In the genomic region with DNA sequence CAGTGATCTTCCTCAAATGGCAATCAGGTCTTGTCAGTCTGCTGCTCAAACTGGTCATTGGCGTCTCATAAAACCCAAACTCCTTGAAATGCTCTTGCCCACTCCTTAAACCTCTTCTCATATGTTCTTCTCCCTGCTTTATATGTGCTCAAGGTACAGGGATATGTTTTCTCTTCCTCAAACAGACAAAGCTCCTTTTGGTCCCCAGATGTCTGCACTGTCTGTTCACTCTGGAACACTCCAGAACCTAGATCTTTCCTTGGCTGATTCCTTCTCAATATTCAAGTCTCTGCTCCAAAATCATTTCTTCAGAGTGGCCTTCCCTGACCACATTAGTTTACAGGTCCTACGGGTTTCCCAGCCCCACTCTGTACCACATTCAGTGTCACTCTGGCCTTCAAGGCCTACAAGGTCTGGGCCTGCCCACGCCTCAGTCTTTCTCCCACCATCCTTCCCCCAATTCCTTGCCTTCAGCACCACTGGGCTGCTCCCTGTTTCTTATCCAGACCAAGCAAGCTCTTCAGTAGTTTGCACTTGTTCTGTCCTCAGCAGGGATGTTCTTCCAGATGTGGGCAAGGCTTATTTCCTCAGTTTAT, we compare ENCODE assay signal across 1 cellular context.
TF ChIP-seq lines count a peak whose summit lies in the region.

No MANE protein-coding gene starts in this region.

TF ChIP-seq in HEK293T, 16 proteins besides CTCF, POLR2A, EP300 and RAD21 (continued from another document):
- TF ChIP-seq, protein P1, sequence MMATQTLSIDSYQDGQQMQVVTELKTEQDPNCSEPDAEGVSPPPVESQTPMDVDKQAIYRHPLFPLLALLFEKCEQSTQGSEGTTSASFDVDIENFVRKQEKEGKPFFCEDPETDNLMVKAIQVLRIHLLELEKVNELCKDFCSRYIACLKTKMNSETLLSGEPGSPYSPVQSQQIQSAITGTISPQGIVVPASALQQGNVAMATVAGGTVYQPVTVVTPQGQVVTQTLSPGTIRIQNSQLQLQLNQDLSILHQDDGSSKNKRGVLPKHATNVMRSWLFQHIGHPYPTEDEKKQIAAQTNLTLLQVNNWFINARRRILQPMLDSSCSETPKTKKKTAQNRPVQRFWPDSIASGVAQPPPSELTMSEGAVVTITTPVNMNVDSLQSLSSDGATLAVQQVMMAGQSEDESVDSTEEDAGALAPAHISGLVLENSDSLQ (IDR thresholded peaks at IDR 0.05): no peak
- TF ChIP-seq L3MBTL2 (conservative IDR thresholded peaks at IDR 0.05) (no peak), NFRKB (IDR thresholded peaks at IDR 0.05) (no peak), ELF4 (IDR thresholded peaks at IDR 0.05) (no peak), BHLHE40 (IDR thresholded peaks at IDR 0.05; ENCODE audit: borderline replicate concordance) (no peak), CTBP1 (IDR thresholded peaks at IDR 0.05; ENCODE audit: borderline replicate concordance) (no peak), ZNF384 (IDR thresholded peaks at IDR 0.05) (no peak), FOXA1 (IDR thresholded peaks at IDR 0.05) (no peak), ARNT (IDR thresholded peaks at IDR 0.05) (no peak), LEF1 (IDR thresholded peaks at IDR 0.05; ENCODE audit: borderline replicate concordance) (no peak), TARDBP (IDR thresholded peaks at IDR 0.05) (no peak)
